25 cellular contexts compared by ENCODE assay signal in the genomic region with DNA sequence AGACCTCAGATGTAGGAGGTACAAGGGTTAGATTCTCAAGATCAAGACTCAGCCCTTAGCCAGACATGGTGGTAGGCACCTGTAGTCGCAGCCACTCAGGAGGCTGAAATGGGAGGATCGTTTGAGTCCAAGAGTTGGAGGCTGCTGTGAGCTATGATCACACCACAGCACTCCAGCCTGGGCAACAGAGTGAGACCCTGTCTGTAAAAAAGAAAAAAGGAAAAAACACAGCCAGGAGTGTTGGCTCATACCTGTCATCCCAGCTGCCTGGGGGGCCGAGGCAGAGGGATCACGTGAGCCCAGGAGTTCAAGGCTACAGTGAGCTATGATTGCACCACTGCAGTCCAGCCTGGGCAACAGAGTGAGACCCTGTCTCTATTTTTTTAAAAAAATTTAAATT.
"Had no signal": no experiment of that assay in that cellular context is flagged by ENCODE, and none has a peak within 500 bp of the region (broad histone marks: within the 10 kb centered on the region; RNA-seq: fewer than 3 reads in every experiment).

No MANE protein-coding gene starts in this region.

- H3K27ac ChIP-seq: left ventricle myocardium inferior, ovary, right atrium auricular region, stomach, testis, transverse colon, upper lobe of left lung had no signal

- H3K27ac Mint-ChIP-seq: memory B cell; naive thymus-derived CD4-positive, alpha-beta T cell; natural killer cell treated with Interleukin-12 subunit alpha and Interleukin-12 subunit beta and Interleukin-15 and Interleukin-18, amount 100 ng/mL, for 72 hours; progenitor cell of endocrine pancreas; stimulated activated naive B cell treated with anti-CD40 and anti-IgM and Interleukin-4, amounts not matched to agents 10 μg/mL and 1 μg/mL and 100 μg/mL, for 72 hours had no signal

- DNase-seq: islet precursor cell; left ventricle myocardium inferior; midbrain; mucosa of descending colon; naive thymus-derived CD4-positive, alpha-beta T cell; ovary; stimulated activated CD4-positive, alpha-beta T cell treated with anti-CD3 and anti-CD28 coated beads, Interleukin-12 subunit alpha, Interleukin-12 subunit beta, amount 100 ng/mL, for 4 hours; stimulated activated CD4-positive, alpha-beta T cell treated with anti-CD3 and anti-CD28 coated beads, Interleukin-15, amount 100 ng/mL, for 24 hours; stimulated activated CD4-positive, alpha-beta T cell treated with anti-CD3 and anti-CD28 coated beads, Interleukin-2, amount 100 ng/mL, for 24 hours; stimulated activated CD4-positive, alpha-beta T cell treated with anti-CD3 and anti-CD28 coated beads, Interleukin-4, amount 100 ng/mL, for 1 hour; stimulated activated naive B cell treated with anti-CD40 and anti-IgM and Interleukin-4, amounts not matched to agents 10 μg/mL and 1 μg/mL and 100 μg/mL, for 72 hours; stimulated activated naive CD8-positive, alpha-beta T cell treated with anti-CD3 and anti-CD28 coated beads, Interleukin-15, Interleukin-2, amounts not matched to agents 100 U/mL and 50 U/mL, for 24 hours; stomach; testis; thyroid gland; transverse colon; upper lobe of left lung had no signal

- ATAC-seq: mucosa of descending colon; naive thymus-derived CD4-positive, alpha-beta T cell; natural killer cell treated with Interleukin-12 subunit alpha and Interleukin-12 subunit beta and Interleukin-15 and Interleukin-18, amount 100 ng/mL, for 72 hours; sciatic nerve; stimulated activated naive B cell treated with anti-CD40 and anti-IgM and Interleukin-4, amounts not matched to agents 10 μg/mL and 1 μg/mL and 100 μg/mL, for 72 hours; stimulated activated naive CD8-positive, alpha-beta T cell treated with anti-CD3 and anti-CD28 coated beads, Interleukin-15, Interleukin-2, amounts not matched to agents 100 U/mL and 50 U/mL, for 24 hours had no signal

- H3K27me3 Mint-ChIP-seq: naive thymus-derived CD4-positive, alpha-beta T cell; natural killer cell treated with Interleukin-12 subunit alpha and Interleukin-12 subunit beta and Interleukin-15 and Interleukin-18, amount 100 ng/mL, for 72 hours; progenitor cell of endocrine pancreas; stimulated activated naive B cell treated with anti-CD40 and anti-IgM and Interleukin-4, amounts not matched to agents 10 μg/mL and 1 μg/mL and 100 μg/mL, for 72 hours had no signal

- H3K4me3 ChIP-seq: left ventricle myocardium inferior, lung, mucosa of descending colon, ovary, right atrium auricular region, skin epidermis, stomach, testis, thyroid gland, transverse colon, upper lobe of left lung, vagina had no signal

- H3K4me1 Mint-ChIP-seq: memory B cell; naive thymus-derived CD4-positive, alpha-beta T cell; stimulated activated naive B cell treated with anti-CD40 and anti-IgM and Interleukin-4, amounts not matched to agents 10 μg/mL and 1 μg/mL and 100 μg/mL, for 72 hours had no signal

- H3K9me3 ChIP-seq: testis, thyroid gland, vagina had no signal

- H3K4me3 Mint-ChIP-seq: memory B cell; naive thymus-derived CD4-positive, alpha-beta T cell; natural killer cell treated with Interleukin-12 subunit alpha and Interleukin-12 subunit beta and Interleukin-15 and Interleukin-18, amount 100 ng/mL, for 72 hours; stimulated activated naive B cell treated with anti-CD40 and anti-IgM and Interleukin-4, amounts not matched to agents 10 μg/mL and 1 μg/mL and 100 μg/mL, for 72 hours had no signal

- H3K36me3 Mint-ChIP-seq: memory B cell; natural killer cell treated with Interleukin-12 subunit alpha and Interleukin-12 subunit beta and Interleukin-15 and Interleukin-18, amount 100 ng/mL, for 72 hours had no signal

- H3K36me3 ChIP-seq: ovary had no signal

- H3K4me1 ChIP-seq: left ventricle myocardium inferior, right atrium auricular region, testis, thyroid gland, upper lobe of left lung had no signal

- H3K27me3 ChIP-seq: ovary, right atrium auricular region, stomach, testis, thyroid gland, transverse colon, upper lobe of left lung, vagina had no signal
